In the genomic region with DNA sequence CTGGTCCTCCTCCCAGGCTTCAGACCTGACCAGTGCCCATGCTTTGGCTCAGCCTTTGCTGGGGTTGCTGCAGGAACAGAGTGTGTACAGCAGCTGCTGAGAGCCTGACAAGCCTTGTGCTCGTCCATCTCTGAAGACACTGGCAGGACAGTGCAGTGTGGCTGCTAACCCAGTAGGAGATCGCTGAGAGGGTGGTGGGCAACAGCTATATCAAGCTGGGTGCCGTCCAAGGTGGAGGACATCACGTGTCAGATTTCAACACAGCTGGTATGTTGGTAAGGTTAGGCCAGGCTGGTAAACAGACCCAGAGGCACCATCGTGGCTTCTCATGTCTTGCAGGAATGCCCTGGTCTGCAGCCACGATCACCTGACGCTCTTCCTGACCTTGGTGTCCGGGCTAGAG, we compare ENCODE assay signal across 3 cellular contexts.
TF ChIP-seq lines count a peak whose summit lies in the region.

No MANE protein-coding gene starts in this region.

TF ChIP-seq in liver, 16 proteins besides CTCF, POLR2A, EP300 and RAD21:
- TF ChIP-seq TAF1 (conservative IDR thresholded peaks at IDR 0.05): no peak
- TF ChIP-seq, protein P1, sequence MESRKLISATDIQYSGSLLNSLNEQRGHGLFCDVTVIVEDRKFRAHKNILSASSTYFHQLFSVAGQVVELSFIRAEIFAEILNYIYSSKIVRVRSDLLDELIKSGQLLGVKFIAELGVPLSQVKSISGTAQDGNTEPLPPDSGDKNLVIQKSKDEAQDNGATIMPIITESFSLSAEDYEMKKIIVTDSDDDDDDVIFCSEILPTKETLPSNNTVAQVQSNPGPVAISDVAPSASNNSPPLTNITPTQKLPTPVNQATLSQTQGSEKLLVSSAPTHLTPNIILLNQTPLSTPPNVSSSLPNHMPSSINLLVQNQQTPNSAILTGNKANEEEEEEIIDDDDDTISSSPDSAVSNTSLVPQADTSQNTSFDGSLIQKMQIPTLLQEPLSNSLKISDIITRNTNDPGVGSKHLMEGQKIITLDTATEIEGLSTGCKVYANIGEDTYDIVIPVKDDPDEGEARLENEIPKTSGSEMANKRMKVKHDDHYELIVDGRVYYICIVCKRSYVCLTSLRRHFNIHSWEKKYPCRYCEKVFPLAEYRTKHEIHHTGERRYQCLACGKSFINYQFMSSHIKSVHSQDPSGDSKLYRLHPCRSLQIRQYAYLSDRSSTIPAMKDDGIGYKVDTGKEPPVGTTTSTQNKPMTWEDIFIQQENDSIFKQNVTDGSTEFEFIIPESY (IDR thresholded peaks at IDR 0.05): no peak
- no peak for TF ChIP-seq EGR1 (IDR thresholded peaks at IDR 0.05; ENCODE audit: low read depth in 2 of 2)
- TF ChIP-seq HNF4A (conservative IDR thresholded peaks at IDR 0.05): peak in 1 of 2 donors; percentile 87
- TF ChIP-seq, protein P2, sequence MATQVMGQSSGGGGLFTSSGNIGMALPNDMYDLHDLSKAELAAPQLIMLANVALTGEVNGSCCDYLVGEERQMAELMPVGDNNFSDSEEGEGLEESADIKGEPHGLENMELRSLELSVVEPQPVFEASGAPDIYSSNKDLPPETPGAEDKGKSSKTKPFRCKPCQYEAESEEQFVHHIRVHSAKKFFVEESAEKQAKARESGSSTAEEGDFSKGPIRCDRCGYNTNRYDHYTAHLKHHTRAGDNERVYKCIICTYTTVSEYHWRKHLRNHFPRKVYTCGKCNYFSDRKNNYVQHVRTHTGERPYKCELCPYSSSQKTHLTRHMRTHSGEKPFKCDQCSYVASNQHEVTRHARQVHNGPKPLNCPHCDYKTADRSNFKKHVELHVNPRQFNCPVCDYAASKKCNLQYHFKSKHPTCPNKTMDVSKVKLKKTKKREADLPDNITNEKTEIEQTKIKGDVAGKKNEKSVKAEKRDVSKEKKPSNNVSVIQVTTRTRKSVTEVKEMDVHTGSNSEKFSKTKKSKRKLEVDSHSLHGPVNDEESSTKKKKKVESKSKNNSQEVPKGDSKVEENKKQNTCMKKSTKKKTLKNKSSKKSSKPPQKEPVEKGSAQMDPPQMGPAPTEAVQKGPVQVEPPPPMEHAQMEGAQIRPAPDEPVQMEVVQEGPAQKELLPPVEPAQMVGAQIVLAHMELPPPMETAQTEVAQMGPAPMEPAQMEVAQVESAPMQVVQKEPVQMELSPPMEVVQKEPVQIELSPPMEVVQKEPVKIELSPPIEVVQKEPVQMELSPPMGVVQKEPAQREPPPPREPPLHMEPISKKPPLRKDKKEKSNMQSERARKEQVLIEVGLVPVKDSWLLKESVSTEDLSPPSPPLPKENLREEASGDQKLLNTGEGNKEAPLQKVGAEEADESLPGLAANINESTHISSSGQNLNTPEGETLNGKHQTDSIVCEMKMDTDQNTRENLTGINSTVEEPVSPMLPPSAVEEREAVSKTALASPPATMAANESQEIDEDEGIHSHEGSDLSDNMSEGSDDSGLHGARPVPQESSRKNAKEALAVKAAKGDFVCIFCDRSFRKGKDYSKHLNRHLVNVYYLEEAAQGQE (IDR thresholded peaks at IDR 0.05): no peak
- peak in 1 of 2 donors; percentile 29 for TF ChIP-seq JUND (IDR thresholded peaks at IDR 0.05)
- TF ChIP-seq, protein P3, sequence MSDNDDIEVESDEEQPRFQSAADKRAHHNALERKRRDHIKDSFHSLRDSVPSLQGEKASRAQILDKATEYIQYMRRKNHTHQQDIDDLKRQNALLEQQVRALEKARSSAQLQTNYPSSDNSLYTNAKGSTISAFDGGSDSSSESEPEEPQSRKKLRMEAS (IDR thresholded peaks at IDR 0.05): no peak
- TF ChIP-seq FOXA2 (IDR thresholded peaks at IDR 0.05): peak; percentile 67
- no peak for TF ChIP-seq FOXA1 (IDR thresholded peaks at IDR 0.05)
- peak; percentile 33 to 92 for TF ChIP-seq RXRA (IDR thresholded peaks at IDR 0.05)

TF ChIP-seq in HepG2, 621 proteins besides CTCF, POLR2A, EP300 and RAD21:
- TF ChIP-seq REL (CRISPR knock-in tag; conservative IDR thresholded peaks at IDR 0.05) (no peak), ZSCAN22 (CRISPR knock-in tag; IDR thresholded peaks at IDR 0.05) (no peak), ZNF569 (CRISPR knock-in tag; IDR thresholded peaks at IDR 0.05; ENCODE audit: borderline replicate concordance) (no peak), STAT5B (CRISPR knock-in tag; IDR thresholded peaks at IDR 0.05) (no peak), HNRNPUL1 (IDR thresholded peaks at IDR 0.05; ENCODE audit: low read depth, low read length) (no peak), FLYWCH1 (CRISPR knock-in tag; IDR thresholded peaks at IDR 0.05) (no peak), ZNF83 (CRISPR knock-in tag; IDR thresholded peaks at IDR 0.05; ENCODE audit: borderline replicate concordance) (no peak), POLR2AphosphoS2 (IDR thresholded peaks at IDR 0.05; ENCODE audit: low read depth, low read length) (no peak)
- TF ChIP-seq, protein P4, sequence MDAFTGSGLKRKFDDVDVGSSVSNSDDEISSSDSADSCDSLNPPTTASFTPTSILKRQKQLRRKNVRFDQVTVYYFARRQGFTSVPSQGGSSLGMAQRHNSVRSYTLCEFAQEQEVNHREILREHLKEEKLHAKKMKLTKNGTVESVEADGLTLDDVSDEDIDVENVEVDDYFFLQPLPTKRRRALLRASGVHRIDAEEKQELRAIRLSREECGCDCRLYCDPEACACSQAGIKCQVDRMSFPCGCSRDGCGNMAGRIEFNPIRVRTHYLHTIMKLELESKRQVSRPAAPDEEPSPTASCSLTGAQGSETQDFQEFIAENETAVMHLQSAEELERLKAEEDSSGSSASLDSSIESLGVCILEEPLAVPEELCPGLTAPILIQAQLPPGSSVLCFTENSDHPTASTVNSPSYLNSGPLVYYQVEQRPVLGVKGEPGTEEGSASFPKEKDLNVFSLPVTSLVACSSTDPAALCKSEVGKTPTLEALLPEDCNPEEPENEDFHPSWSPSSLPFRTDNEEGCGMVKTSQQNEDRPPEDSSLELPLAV (CRISPR knock-in tag; conservative IDR thresholded peaks at IDR 0.05; ENCODE audit: low read depth): no peak
- TF ChIP-seq, protein P5, sequence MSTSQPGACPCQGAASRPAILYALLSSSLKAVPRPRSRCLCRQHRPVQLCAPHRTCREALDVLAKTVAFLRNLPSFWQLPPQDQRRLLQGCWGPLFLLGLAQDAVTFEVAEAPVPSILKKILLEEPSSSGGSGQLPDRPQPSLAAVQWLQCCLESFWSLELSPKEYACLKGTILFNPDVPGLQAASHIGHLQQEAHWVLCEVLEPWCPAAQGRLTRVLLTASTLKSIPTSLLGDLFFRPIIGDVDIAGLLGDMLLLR (CRISPR knock-in tag; IDR thresholded peaks at IDR 0.05): no peak
- TF ChIP-seq, protein P6, sequence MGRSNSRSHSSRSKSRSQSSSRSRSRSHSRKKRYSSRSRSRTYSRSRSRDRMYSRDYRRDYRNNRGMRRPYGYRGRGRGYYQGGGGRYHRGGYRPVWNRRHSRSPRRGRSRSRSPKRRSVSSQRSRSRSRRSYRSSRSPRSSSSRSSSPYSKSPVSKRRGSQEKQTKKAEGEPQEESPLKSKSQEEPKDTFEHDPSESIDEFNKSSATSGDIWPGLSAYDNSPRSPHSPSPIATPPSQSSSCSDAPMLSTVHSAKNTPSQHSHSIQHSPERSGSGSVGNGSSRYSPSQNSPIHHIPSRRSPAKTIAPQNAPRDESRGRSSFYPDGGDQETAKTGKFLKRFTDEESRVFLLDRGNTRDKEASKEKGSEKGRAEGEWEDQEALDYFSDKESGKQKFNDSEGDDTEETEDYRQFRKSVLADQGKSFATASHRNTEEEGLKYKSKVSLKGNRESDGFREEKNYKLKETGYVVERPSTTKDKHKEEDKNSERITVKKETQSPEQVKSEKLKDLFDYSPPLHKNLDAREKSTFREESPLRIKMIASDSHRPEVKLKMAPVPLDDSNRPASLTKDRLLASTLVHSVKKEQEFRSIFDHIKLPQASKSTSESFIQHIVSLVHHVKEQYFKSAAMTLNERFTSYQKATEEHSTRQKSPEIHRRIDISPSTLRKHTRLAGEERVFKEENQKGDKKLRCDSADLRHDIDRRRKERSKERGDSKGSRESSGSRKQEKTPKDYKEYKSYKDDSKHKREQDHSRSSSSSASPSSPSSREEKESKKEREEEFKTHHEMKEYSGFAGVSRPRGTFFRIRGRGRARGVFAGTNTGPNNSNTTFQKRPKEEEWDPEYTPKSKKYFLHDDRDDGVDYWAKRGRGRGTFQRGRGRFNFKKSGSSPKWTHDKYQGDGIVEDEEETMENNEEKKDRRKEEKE (IDR thresholded peaks at IDR 0.05): no peak

TF ChIP-seq in GM12891, 5 proteins besides CTCF, POLR2A, EP300 and RAD21:
- TF ChIP-seq PAX5 (IDR thresholded peaks at IDR 0.05; ENCODE audit: insufficient read depth, low read length, severe bottlenecking) (no peak), SPI1 (IDR thresholded peaks at IDR 0.05; ENCODE audit: low read depth, low read length) (no peak), TAF1 (IDR thresholded peaks at IDR 0.05; ENCODE audit: low read depth, low read length) (no peak), POU2F2 (IDR thresholded peaks at IDR 0.05; ENCODE audit: low read depth, low read length) (no peak), POLR2AphosphoS5 (IDR thresholded peaks at IDR 0.05; ENCODE audit: low read depth, low read length) (no peak)
